In the genomic region with DNA sequence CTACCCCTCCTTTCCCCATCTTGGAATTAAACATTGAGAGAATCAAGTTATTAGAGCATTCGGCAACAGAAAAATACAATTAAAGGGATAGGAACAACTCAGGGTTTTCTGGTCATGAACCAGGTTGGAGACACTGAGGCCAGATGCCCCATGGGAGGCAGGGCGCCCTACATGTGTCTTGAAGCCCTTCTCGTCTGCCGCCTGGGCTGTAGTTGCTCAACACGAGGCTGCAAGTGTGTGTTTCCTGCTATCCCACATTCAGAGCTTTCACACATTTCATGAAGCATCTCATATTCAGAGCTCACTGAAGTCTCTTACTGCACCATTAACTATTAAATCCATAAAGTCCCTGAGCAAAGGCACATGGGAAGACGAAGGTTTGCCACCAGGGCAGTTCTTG, we compare ENCODE assay signal across 1 cellular context.
TF ChIP-seq lines count a peak whose summit lies in the region.

No MANE protein-coding gene starts in this region.

TF ChIP-seq in WTC11, 78 proteins besides CTCF, POLR2A, EP300 and RAD21 (continued from another document):
- TF ChIP-seq E2F1 (CRISPR knock-in tag; IDR thresholded peaks at IDR 0.05) (no peak), TP53 (CRISPR knock-in tag; IDR thresholded peaks at IDR 0.05) (no peak), ZNF317 (CRISPR knock-in tag; IDR thresholded peaks at IDR 0.05; ENCODE audit: borderline replicate concordance, low read depth) (no peak), NFYB (CRISPR knock-in tag; conservative IDR thresholded peaks at IDR 0.05; ENCODE audit: low read depth) (no peak), ZNF263 (CRISPR knock-in tag; IDR thresholded peaks at IDR 0.05; ENCODE audit: low read depth) (no peak), SP1 (CRISPR knock-in tag; conservative IDR thresholded peaks at IDR 0.05) (no peak), ZNF396 (CRISPR knock-in tag; IDR thresholded peaks at IDR 0.05; ENCODE audit: borderline replicate concordance) (no peak), RORB (CRISPR knock-in tag; IDR thresholded peaks at IDR 0.05) (no peak)
- TF ChIP-seq, protein P1, sequence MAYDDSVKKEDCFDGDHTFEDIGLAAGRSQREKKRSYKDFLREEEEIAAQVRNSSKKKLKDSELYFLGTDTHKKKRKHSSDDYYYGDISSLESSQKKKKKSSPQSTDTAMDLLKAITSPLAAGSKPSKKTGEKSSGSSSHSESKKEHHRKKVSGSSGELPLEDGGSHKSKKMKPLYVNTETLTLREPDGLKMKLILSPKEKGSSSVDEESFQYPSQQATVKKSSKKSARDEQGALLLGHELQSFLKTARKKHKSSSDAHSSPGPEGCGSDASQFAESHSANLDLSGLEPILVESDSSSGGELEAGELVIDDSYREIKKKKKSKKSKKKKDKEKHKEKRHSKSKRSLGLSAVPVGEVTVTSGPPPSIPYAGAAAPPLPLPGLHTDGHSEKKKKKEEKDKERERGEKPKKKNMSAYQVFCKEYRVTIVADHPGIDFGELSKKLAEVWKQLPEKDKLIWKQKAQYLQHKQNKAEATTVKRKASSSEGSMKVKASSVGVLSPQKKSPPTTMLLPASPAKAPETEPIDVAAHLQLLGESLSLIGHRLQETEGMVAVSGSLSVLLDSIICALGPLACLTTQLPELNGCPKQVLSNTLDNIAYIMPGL (CRISPR knock-in tag; IDR thresholded peaks at IDR 0.05), result no peak
